1 cellular context compared by ENCODE assay signal in the genomic region with DNA sequence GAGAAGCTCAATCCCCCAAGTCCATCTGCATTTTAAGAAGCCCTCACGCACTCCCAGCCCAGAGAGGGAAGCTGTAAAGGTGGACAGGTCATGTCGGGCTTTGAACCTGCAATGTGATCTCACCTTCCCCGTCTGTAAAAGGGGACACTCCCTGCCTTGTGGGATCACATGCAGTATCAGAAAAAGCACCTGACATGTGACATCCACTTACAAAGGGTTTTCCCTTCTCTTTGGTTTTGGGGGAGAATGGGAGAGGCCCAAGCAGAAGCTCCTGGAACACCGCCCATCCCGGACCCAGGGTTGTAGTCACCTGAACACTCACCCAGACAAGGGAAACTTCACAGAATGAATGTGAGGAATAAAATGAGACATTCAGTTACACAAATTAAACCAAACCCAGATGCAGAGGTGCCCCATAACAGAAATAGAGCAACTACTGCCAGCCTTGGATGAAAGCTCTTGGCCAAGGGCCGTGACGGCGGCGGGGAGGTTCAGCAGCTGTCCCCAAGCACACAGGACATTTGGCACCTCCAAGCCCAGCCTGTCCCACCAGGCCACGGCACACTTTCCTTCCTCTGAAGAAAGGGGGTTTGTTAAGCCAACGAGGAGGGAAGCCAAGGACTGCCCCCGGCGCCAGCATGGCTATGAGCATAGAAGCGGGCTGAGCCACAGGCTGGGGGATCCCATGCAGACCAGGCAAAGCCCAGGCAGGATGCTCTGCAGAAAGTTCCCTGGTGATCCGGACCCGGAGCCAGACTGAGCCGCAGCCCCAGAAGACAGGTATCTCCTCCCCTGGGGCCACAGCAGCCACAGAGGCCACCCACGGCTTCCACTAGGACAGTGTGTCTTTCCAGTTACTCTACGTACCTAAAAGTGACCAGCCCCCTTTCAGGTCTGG.
TF ChIP-seq lines count a peak whose summit lies in the region.

No MANE protein-coding gene starts in this region.

TF ChIP-seq in WTC11, 78 proteins besides CTCF, POLR2A, EP300 and RAD21 (continued from another document):
- TF ChIP-seq, protein P1, sequence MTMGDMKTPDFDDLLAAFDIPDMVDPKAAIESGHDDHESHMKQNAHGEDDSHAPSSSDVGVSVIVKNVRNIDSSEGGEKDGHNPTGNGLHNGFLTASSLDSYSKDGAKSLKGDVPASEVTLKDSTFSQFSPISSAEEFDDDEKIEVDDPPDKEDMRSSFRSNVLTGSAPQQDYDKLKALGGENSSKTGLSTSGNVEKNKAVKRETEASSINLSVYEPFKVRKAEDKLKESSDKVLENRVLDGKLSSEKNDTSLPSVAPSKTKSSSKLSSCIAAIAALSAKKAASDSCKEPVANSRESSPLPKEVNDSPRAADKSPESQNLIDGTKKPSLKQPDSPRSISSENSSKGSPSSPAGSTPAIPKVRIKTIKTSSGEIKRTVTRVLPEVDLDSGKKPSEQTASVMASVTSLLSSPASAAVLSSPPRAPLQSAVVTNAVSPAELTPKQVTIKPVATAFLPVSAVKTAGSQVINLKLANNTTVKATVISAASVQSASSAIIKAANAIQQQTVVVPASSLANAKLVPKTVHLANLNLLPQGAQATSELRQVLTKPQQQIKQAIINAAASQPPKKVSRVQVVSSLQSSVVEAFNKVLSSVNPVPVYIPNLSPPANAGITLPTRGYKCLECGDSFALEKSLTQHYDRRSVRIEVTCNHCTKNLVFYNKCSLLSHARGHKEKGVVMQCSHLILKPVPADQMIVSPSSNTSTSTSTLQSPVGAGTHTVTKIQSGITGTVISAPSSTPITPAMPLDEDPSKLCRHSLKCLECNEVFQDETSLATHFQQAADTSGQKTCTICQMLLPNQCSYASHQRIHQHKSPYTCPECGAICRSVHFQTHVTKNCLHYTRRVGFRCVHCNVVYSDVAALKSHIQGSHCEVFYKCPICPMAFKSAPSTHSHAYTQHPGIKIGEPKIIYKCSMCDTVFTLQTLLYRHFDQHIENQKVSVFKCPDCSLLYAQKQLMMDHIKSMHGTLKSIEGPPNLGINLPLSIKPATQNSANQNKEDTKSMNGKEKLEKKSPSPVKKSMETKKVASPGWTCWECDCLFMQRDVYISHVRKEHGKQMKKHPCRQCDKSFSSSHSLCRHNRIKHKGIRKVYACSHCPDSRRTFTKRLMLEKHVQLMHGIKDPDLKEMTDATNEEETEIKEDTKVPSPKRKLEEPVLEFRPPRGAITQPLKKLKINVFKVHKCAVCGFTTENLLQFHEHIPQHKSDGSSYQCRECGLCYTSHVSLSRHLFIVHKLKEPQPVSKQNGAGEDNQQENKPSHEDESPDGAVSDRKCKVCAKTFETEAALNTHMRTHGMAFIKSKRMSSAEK (CRISPR knock-in tag; IDR thresholded peaks at IDR 0.05; ENCODE audit: borderline replicate concordance): no peak
- TF ChIP-seq ZNF423 (CRISPR knock-in tag; IDR thresholded peaks at IDR 0.05): no peak
